Comparison of ENCODE assay signal across 10 cellular contexts in the genomic region with DNA sequence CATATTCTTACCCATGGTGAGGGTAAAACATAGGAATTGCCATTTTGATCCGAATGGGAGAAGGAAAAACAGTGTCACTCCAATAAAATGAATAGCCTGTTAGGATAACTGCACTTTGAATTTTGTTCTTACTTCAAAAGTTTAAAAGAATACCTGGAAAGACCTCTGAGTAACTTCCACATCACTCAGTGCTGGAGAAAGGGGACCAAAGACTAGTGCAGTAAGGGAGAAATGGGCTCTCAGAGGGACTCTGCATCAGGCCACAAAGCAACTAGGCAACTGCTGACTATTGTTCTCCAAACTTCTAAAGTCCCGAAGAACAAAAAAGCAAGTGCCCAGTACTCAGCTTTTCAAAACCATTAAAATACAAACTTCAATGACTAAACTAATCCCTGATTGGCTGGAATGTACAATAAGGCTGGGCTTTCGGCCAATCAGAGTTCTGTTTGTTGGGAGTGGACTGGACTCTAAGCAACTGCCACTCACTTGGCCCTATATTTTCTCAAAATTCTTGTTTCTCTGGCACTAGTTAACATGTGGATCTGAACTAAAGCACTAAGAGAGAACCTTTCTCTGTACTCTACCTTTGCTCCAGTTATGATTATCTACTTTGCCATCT. TPM values are rescaled to one million over a fixed set of nuclear protein-coding genes. Genes with fewer than 3 reads are reported as not detected.
A peak's percentile ranks its signal among the peaks of the same experiment; 100 is the strongest.
DNase-seq lines count a peak whose midpoint lies in the region; ATAC-seq, FAIRE-seq and TF ChIP-seq lines count a peak whose summit lies in the region.
"Had no signal": no experiment of that assay in that cellular context is flagged by ENCODE, and none has a peak within 500 bp of the region (broad histone marks: within the 10 kb centered on the region; RNA-seq: fewer than 3 reads in every experiment).

No MANE protein-coding gene starts in this region.

- no peak overlapping the region for H3K4me3 ChIP-seq in fibroblast of mammary gland (ENCODE audit: control insufficient read depth, low read depth, low read length)
- H3K4me3 ChIP-seq in upper lobe of left lung = no peak overlapping the region
- no peak overlapping the region for H3K4me3 ChIP-seq in prostate gland
- H3K4me3 ChIP-seq: pancreas had no signal

- TF ChIP-seq EP300 in upper lobe of left lung (IDR thresholded peaks at IDR 0.05) = no peak

- H3K4me1 ChIP-seq in upper lobe of left lung (peaks cover 55 to 69% (median 62%) of the 10 kb centered on the region in 4 donors), prostate gland (replicated peaks) (no peaks in the 10 kb centered on the region)

- no peaks in the 10 kb centered on the region for H3K36me3 Mint-ChIP-seq in natural killer cell
- H3K36me3 Mint-ChIP-seq in natural killer cell treated with Interleukin-12 subunit alpha and Interleukin-12 subunit beta and Interleukin-15 and Interleukin-18, amount 100 ng/mL, for 72 hours = no peaks in the 10 kb centered on the region

- H3K27ac Mint-ChIP-seq in natural killer cell = peak overlapping the region; percentile 29 to 39
- no peak overlapping the region for H3K27ac Mint-ChIP-seq in natural killer cell treated with Interleukin-12 subunit alpha and Interleukin-12 subunit beta and Interleukin-15 and Interleukin-18, amount 100 ng/mL, for 72 hours

- DNase-seq in natural killer cell (no peak), SK-MEL-5 (ENCODE audit: low read depth, low spot score) (peak; percentile 60), fibroblast of mammary gland (ENCODE audit: low read depth) (peak; percentile 69), upper lobe of left lung (no peak), GM12891 (ENCODE audit: insufficient read length, low spot score) (no peak), T-helper 9 cell (no peak), prostate gland (ENCODE audit: low spot score) (no peak)
- no peak for DNase-seq in natural killer cell treated with Interleukin-12 subunit alpha and Interleukin-12 subunit beta and Interleukin-15 and Interleukin-18, amount 100 ng/mL, for 72 hours (ENCODE audit: low spot score)
- DNase-seq: pancreas; stimulated activated naive CD4-positive, alpha-beta T cell had no signal

- peak overlapping the region in 3 of 4 donors; percentile 7 to 64 (median 53) for H3K27ac ChIP-seq in upper lobe of left lung
- H3K27ac ChIP-seq in prostate gland = no peak overlapping the region
- H3K27ac ChIP-seq: pancreas had no signal

- H3K9me3 Mint-ChIP-seq in natural killer cell = no peaks in the 10 kb centered on the region
- H3K9me3 Mint-ChIP-seq in natural killer cell treated with Interleukin-12 subunit alpha and Interleukin-12 subunit beta and Interleukin-15 and Interleukin-18, amount 100 ng/mL, for 72 hours = no peaks in the 10 kb centered on the region

- peak overlapping the region; percentile 15 for H3K4me3 Mint-ChIP-seq in natural killer cell
- H3K4me3 Mint-ChIP-seq in natural killer cell treated with Interleukin-12 subunit alpha and Interleukin-12 subunit beta and Interleukin-15 and Interleukin-18, amount 100 ng/mL, for 72 hours = no peak overlapping the region

- ATAC-seq in natural killer cell (no peak), upper lobe of left lung (ENCODE audit: low FRiP score in 2 of 2) (no peak)
- ATAC-seq in natural killer cell treated with Interleukin-12 subunit alpha and Interleukin-12 subunit beta and Interleukin-15 and Interleukin-18, amount 100 ng/mL, for 72 hours = no peak

- peaks cover 59 to 65% of the 10 kb centered on the region in 2 donors for H3K4me1 Mint-ChIP-seq in natural killer cell
- peaks cover 42 to 50% of the 10 kb centered on the region in 2 donors for H3K4me1 Mint-ChIP-seq in natural killer cell treated with Interleukin-12 subunit alpha and Interleukin-12 subunit beta and Interleukin-15 and Interleukin-18, amount 100 ng/mL, for 72 hours (ENCODE audit: low read depth in 2 of 2)

- intact Hi-C loops in natural killer cell (cut with micrococcal nuclease) (no loop called here), prostate gland (cut with DNase I) (no loop called here)

- H3K27me3 ChIP-seq in upper lobe of left lung = no peaks in the 10 kb centered on the region
- H3K27me3 ChIP-seq in prostate gland (replicated peaks; ENCODE audit: insufficient read depth) = no peaks in the 10 kb centered on the region
- H3K27me3 ChIP-seq: pancreas had no signal

- TF ChIP-seq POLR2A in upper lobe of left lung (IDR thresholded peaks at IDR 0.05) = no peak
- no peak for TF ChIP-seq POLR2A in GM12891 (IDR thresholded peaks at IDR 0.05; ENCODE audit: low read depth, low read length)
- TF ChIP-seq POLR2A in prostate gland (IDR thresholded peaks at IDR 0.05) = no peak

- H3K36me3 ChIP-seq in upper lobe of left lung (peaks cover 0 to 12% (median 0%) of the 10 kb centered on the region in 4 donors), prostate gland (no peaks in the 10 kb centered on the region)
- H3K36me3 ChIP-seq: pancreas had no signal

- TF ChIP-seq CTCF in natural killer cell (IDR thresholded peaks at IDR 0.05) = no peak
- TF ChIP-seq CTCF in fibroblast of mammary gland (conservative IDR thresholded peaks at IDR 0.05; ENCODE audit: control insufficient read depth, insufficient read depth, low read depth, low read length) = no peak
- TF ChIP-seq CTCF in upper lobe of left lung (IDR thresholded peaks at IDR 0.05) = no peak
- TF ChIP-seq CTCF in prostate gland (IDR thresholded peaks at IDR 0.05) = no peak

- FAIRE-seq in GM12891 (lab: Jason Lieb, UNC) = no peak
- FAIRE-seq: pancreas had no signal

- H3K9me3 ChIP-seq in upper lobe of left lung = no peaks in the 10 kb centered on the region
- no peaks in the 10 kb centered on the region for H3K9me3 ChIP-seq in prostate gland
- H3K9me3 ChIP-seq: pancreas had no signal

- H3K27me3 Mint-ChIP-seq in natural killer cell (ENCODE audit: low read depth in 2 of 2) = no peaks in the 10 kb centered on the region
- no peaks in the 10 kb centered on the region for H3K27me3 Mint-ChIP-seq in natural killer cell treated with Interleukin-12 subunit alpha and Interleukin-12 subunit beta and Interleukin-15 and Interleukin-18, amount 100 ng/mL, for 72 hours

- in situ Hi-C loops in SK-MEL-5 (cut with HindIII; ENCODE audit: low pct_unique_long_range_greater_than_20kb, low sequenced_read_pairs) = no loop called here

- WGBS in upper lobe of left lung, 2 donors = 87 to 95% methylated on average over 3 of the region's 3 CpGs
- WGBS in prostate gland = 92% methylated on average over 3 of the region's 3 CpGs

TF ChIP-seq in GM12891, 5 proteins besides CTCF, POLR2A, EP300 and RAD21:
- TF ChIP-seq TAF1 (IDR thresholded peaks at IDR 0.05; ENCODE audit: low read depth, low read length) = no peak
- TF ChIP-seq SPI1 (IDR thresholded peaks at IDR 0.05; ENCODE audit: low read depth, low read length) = no peak
- TF ChIP-seq POLR2AphosphoS5 (IDR thresholded peaks at IDR 0.05; ENCODE audit: low read depth, low read length) = no peak
- no peak for TF ChIP-seq POU2F2 (IDR thresholded peaks at IDR 0.05; ENCODE audit: low read depth, low read length)
- TF ChIP-seq PAX5 (IDR thresholded peaks at IDR 0.05; ENCODE audit: insufficient read depth, low read length, severe bottlenecking) = no peak

RNA-seq across cellular contexts. Expression of gene DNAJC7, which starts 6.2 kb away (rescaled TPM):
- 100 to 1,000 TPM; 123 to 159 (median 149) TPM for total RNA-seq in natural killer cell
- total RNA-seq in natural killer cell treated with Interleukin-12 subunit alpha and Interleukin-12 subunit beta and Interleukin-15 and Interleukin-18, amount 100 ng/mL, for 72 hours = 100 to 1,000 TPM; 119 to 137 TPM
- 81.1 and 85.9 TPM in 2 replicates for total RNA-seq in SK-MEL-5 (2014; rRNA removed; shearing (Covaris generic))
- polyA plus RNA-seq in SK-MEL-5 (2015; cell fraction: cytosol; rRNA removed) = 57.5 and 71.2 TPM in 2 replicates
- polyA plus RNA-seq in SK-MEL-5 (2015; cell fraction: nucleus; rRNA removed) = 67.8 and 86.5 TPM in 2 replicates
- total RNA-seq in upper lobe of left lung = 100 to 1,000 TPM in 1 of 6 donors, 10 to 100 TPM in 5; 53.2 to 109 (median 73.5) TPM
- polyA plus RNA-seq in GM12891 (2012; ENCODE audit: low read depth, missing spikeins) = 101 TPM
- total RNA-seq in prostate gland = 10 to 100 TPM; 57.8 to 60.4 TPM

RNA-seq across cellular contexts. Expression of gene NKIRAS2, which starts 8.9 kb away (rescaled TPM):
- total RNA-seq in natural killer cell = 10 to 100 TPM; 17.5 to 20.9 (median 19.3) TPM
- 10 to 100 TPM; 27.8 to 28.7 TPM for total RNA-seq in natural killer cell treated with Interleukin-12 subunit alpha and Interleukin-12 subunit beta and Interleukin-15 and Interleukin-18, amount 100 ng/mL, for 72 hours
- total RNA-seq in SK-MEL-5 (2014; rRNA removed; shearing (Covaris generic)) = 25.8 and 32.6 TPM in 2 replicates
- 79.9 and 94.6 TPM in 2 replicates for polyA plus RNA-seq in SK-MEL-5 (2015; cell fraction: cytosol; rRNA removed)
- 39.8 and 41.1 TPM in 2 replicates for polyA plus RNA-seq in SK-MEL-5 (2015; cell fraction: nucleus; rRNA removed)
- 10 to 100 TPM; 27.2 to 36.6 (median 31.0) TPM for total RNA-seq in upper lobe of left lung
- 22.6 TPM for polyA plus RNA-seq in GM12891 (2012; ENCODE audit: low read depth, missing spikeins)
- total RNA-seq in prostate gland = 10 to 100 TPM; 38.8 to 98.8 TPM

RNA-seq across cellular contexts. Expression of gene C17orf113, which starts 39.4 kb away (rescaled TPM):
- total RNA-seq in natural killer cell (under 1 TPM; 0.25 to 0.28 (median 0.26) TPM), upper lobe of left lung (1 to 10 TPM; 1.1 to 5.2 (median 2.3) TPM), prostate gland (1 to 10 TPM; 4.2 to 4.8 TPM)
- total RNA-seq in natural killer cell treated with Interleukin-12 subunit alpha and Interleukin-12 subunit beta and Interleukin-15 and Interleukin-18, amount 100 ng/mL, for 72 hours = not detected
- total RNA-seq in SK-MEL-5 (2014; rRNA removed; shearing (Covaris generic)) = 0.40 and 0.85 TPM in 2 replicates
- polyA plus RNA-seq in SK-MEL-5 (2015; cell fraction: cytosol; rRNA removed) = 0.98 and 1.2 TPM in 2 replicates
- polyA plus RNA-seq in SK-MEL-5 (2015; cell fraction: nucleus; rRNA removed) = 1.5 and 2.1 TPM in 2 replicates
- polyA plus RNA-seq in GM12891 (2012; ENCODE audit: low read depth, missing spikeins) = 0.19 TPM

RNA-seq across cellular contexts. Expression of gene CNP, which starts 44.4 kb away (rescaled TPM):
- 10 to 100 TPM; 32.4 to 44.8 (median 38.2) TPM for total RNA-seq in natural killer cell
- total RNA-seq in natural killer cell treated with Interleukin-12 subunit alpha and Interleukin-12 subunit beta and Interleukin-15 and Interleukin-18, amount 100 ng/mL, for 72 hours = 10 to 100 TPM; 55.6 to 81.9 TPM
- total RNA-seq in SK-MEL-5 (2014; rRNA removed; shearing (Covaris generic)) = 103 and 104 TPM in 2 replicates
- 176 and 223 TPM in 2 replicates for polyA plus RNA-seq in SK-MEL-5 (2015; cell fraction: cytosol; rRNA removed)
- polyA plus RNA-seq in SK-MEL-5 (2015; cell fraction: nucleus; rRNA removed) = 106 and 126 TPM in 2 replicates
- total RNA-seq in upper lobe of left lung = 10 to 100 TPM; 33.4 to 62.3 (median 45.3) TPM
- 28.4 TPM for polyA plus RNA-seq in GM12891 (2012; ENCODE audit: low read depth, missing spikeins)
- total RNA-seq in prostate gland = 100 to 1,000 TPM in 1 of 2 donors, 10 to 100 TPM in 1; 85.8 to 117 TPM

Comparison
In these comparisons a context has a peak if more than half of its experiments do, and no peak if none do; other contexts are left out.
1. H3K27ac Mint-ChIP-seq: peak in natural killer cell (2 of 2); none in natural killer cell treated with Interleukin-12 subunit alpha and Interleukin-12 subunit beta and Interleukin-15 and Interleukin-18, amount 100 ng/mL, for 72 hours (0 of 2).
2. DNase-seq: peak in SK-MEL-5 (single experiment) and fibroblast of mammary gland (single experiment); none in natural killer cell (single experiment), natural killer cell treated with Interleukin-12 subunit alpha and Interleukin-12 subunit beta and Interleukin-15 and Interleukin-18, amount 100 ng/mL, for 72 hours (single experiment), upper lobe of left lung (0 of 2), GM12891 (single experiment), T-helper 9 cell (single experiment) and prostate gland (single experiment).
3. H3K27ac ChIP-seq: peak in upper lobe of left lung (3 of 4); none in prostate gland (0 of 2).